24 cellular contexts compared by ENCODE assay signal in genomic region chr7:116195451-116195850, GRCh38. TPM values are rescaled to one million over a fixed set of nuclear protein-coding genes. Genes with fewer than 3 reads are reported as not detected.
DNase-seq lines count a peak whose midpoint lies in the region; ATAC-seq, FAIRE-seq and TF ChIP-seq lines count a peak whose summit lies in the region.
"Had no signal": no experiment of that assay in that cellular context is flagged by ENCODE, and none has a peak within 500 bp of the region (broad histone marks: within the 10 kb centered on the region; RNA-seq: fewer than 3 reads in every experiment).

No MANE protein-coding gene starts in this region.

- POLR2A ChIA-PET in naive thymus-derived CD4-positive, alpha-beta T cell (lab: Charles Lee), result no interaction called here

- FAIRE-seq in RCC 7860 (lab: Jason Lieb, UNC), result peak; percentile 63

- H3K9me3 Mint-ChIP-seq in naive thymus-derived CD4-positive, alpha-beta T cell, result peaks cover 0 to 4% (median 0%) of the 10 kb centered on the region in 11 donors
- no peaks in the 10 kb centered on the region for H3K9me3 Mint-ChIP-seq in activated naive CD4-positive, alpha-beta T cell treated with anti-CD3 and anti-CD28 coated beads for 36 hours
- H3K9me3 Mint-ChIP-seq: naive B cell had no signal

- H3K9me3 ChIP-seq in naive thymus-derived CD4-positive, alpha-beta T cell (ENCODE audit: control insufficient read depth in 2 of 3, low read length in 3 of 3), result no peaks in the 10 kb centered on the region
- H3K9me3 ChIP-seq: left lung, prostate gland had no signal

- DNase-seq in ELR (ENCODE audit: low read depth), result peak; percentile 35
- DNase-seq in RCC 7860 (ENCODE audit: low spot score), result peak; percentile 64
- DNase-seq in dermis blood vessel endothelial cell, result peak; percentile 48
- peak; percentile 74 for DNase-seq in kidney glomerular epithelial cell (lab: John Stamatoyannopoulos, UW)
- no peak for DNase-seq in naive thymus-derived CD4-positive, alpha-beta T cell
- DNase-seq in GM13977 (ENCODE audit: low spot score), result no peak
- no peak for DNase-seq in activated naive CD4-positive, alpha-beta T cell treated with anti-CD3 and anti-CD28 coated beads for 36 hours
- DNase-seq: activated CD8-positive, alpha-beta T cell treated with anti-CD3 and anti-CD28 coated beads, Interleukin-2, amount 10 ng/mL, durations not matched to agents 7 days and 5 days; activated effector memory CD4-positive, alpha-beta T cell treated with anti-CD3 and anti-CD28 coated beads, Interleukin-2, amount 50 U/mL, for 16 hours; activated T-cell treated with anti-CD3 and anti-CD28 coated beads for 4 hours; COR-L47; DMS79; foreskin melanocyte; KBM-7; left lung; MM.1S; naive B cell; NCI-H2081; NCI-H748 treated with DMSO at 0.1 percent for 48 hours; stimulated activated naive CD4-positive, alpha-beta T cell had no signal

- H3K4me3 Mint-ChIP-seq in naive thymus-derived CD4-positive, alpha-beta T cell, result no peak overlapping the region
- H3K4me3 Mint-ChIP-seq in activated naive CD4-positive, alpha-beta T cell treated with anti-CD3 and anti-CD28 coated beads for 36 hours, result no peak overlapping the region
- H3K4me3 Mint-ChIP-seq: activated CD8-positive, alpha-beta T cell treated with anti-CD3 and anti-CD28 coated beads, Interleukin-2, amount 10 ng/mL, durations not matched to agents 7 days and 5 days; naive B cell had no signal

- H3K27me3 Mint-ChIP-seq in naive thymus-derived CD4-positive, alpha-beta T cell, result peaks cover 0 to 43% (median 0%) of the 10 kb centered on the region in 5 donors
- no peaks in the 10 kb centered on the region for H3K27me3 Mint-ChIP-seq in activated naive CD4-positive, alpha-beta T cell treated with anti-CD3 and anti-CD28 coated beads for 36 hours (ENCODE audit: low read depth)

- no peak for TF ChIP-seq CTCF in GM13977 (IDR thresholded peaks at IDR 0.05; ENCODE audit: extremely low read depth, insufficient read depth, missing control alignments)

- H3K27me3 ChIP-seq in naive thymus-derived CD4-positive, alpha-beta T cell (ENCODE audit: control insufficient read depth in 2 of 2, insufficient read depth in 2 of 2, low read length in 2 of 2), result no peaks in the 10 kb centered on the region
- H3K27me3 ChIP-seq: BLaER1 treated with 17β-estradiol and CSF1 and Interleukin-3, amounts not matched to agents 10 nM and 100 nM; left lung had no signal

- no peak overlapping the region for H3K4me3 ChIP-seq in naive thymus-derived CD4-positive, alpha-beta T cell (ENCODE audit: low read length)
- H3K4me3 ChIP-seq: BLaER1 treated with 17β-estradiol and CSF1 and Interleukin-3, amounts not matched to agents 10 nM and 100 nM; left lung; prostate gland had no signal

- CTCF ChIA-PET in naive thymus-derived CD4-positive, alpha-beta T cell (lab: Charles Lee), result interaction anchor here (0.6 to 1.4 kb wide), 3 partner anchors 15 to 46 kb away, joined by 3 to 5 read pairs (median 4); no protein-coding TSS in a partner anchor
- CTCF ChIA-PET in activated naive CD4-positive, alpha-beta T cell treated with anti-CD3 and anti-CD28 coated beads for 36 hours (lab: Charles Lee), result interaction anchor here (0.7 to 0.9 kb wide), 2 partner anchors 15 to 395 kb away, joined by 3 read pairs; no protein-coding TSS in a partner anchor

- intact Hi-C loops in naive thymus-derived CD4-positive, alpha-beta T cell (cut with micrococcal nuclease), result loop anchor here in 1 of 2 donors (5.0 kb wide), 1 partner anchor 37 kb away; no protein-coding TSS in a partner anchor
- intact Hi-C loops in activated naive CD4-positive, alpha-beta T cell treated with anti-CD3 and anti-CD28 coated beads for 36 hours (cut with micrococcal nuclease), result no loop called here

- H3K27ac Mint-ChIP-seq in naive thymus-derived CD4-positive, alpha-beta T cell, result no peak overlapping the region
- H3K27ac Mint-ChIP-seq in activated naive CD4-positive, alpha-beta T cell treated with anti-CD3 and anti-CD28 coated beads for 36 hours, result no peak overlapping the region
- H3K27ac Mint-ChIP-seq: activated CD8-positive, alpha-beta T cell treated with anti-CD3 and anti-CD28 coated beads, Interleukin-2, amount 10 ng/mL, durations not matched to agents 7 days and 5 days; naive B cell had no signal

- H3K4me1 ChIP-seq in naive thymus-derived CD4-positive, alpha-beta T cell (ENCODE audit: control insufficient read depth in 2 of 2, insufficient read depth in 2 of 2, low read length in 2 of 2), result no peaks in the 10 kb centered on the region
- H3K4me1 ChIP-seq: left lung, prostate gland had no signal

- no peak overlapping the region for H3K27ac ChIP-seq in naive thymus-derived CD4-positive, alpha-beta T cell (ENCODE audit: low read depth, low read length)
- H3K27ac ChIP-seq: BLaER1 treated with 17β-estradiol and CSF1 and Interleukin-3, amounts not matched to agents 10 nM and 100 nM; left lung; prostate gland had no signal

- in situ Hi-C loops in GM13977 (cut with MboI; ENCODE audit: low pct_unique_long_range_greater_than_20kb, low sequenced_read_pairs, unreplicated experiment), result no loop called here

- no peaks in the 10 kb centered on the region for H3K36me3 ChIP-seq in naive thymus-derived CD4-positive, alpha-beta T cell (ENCODE audit: control insufficient read depth in 2 of 3, insufficient read depth in 3 of 3, low read length in 3 of 3)
- H3K36me3 ChIP-seq: BLaER1 treated with 17β-estradiol and CSF1 and Interleukin-3, amounts not matched to agents 10 nM and 100 nM; left lung; prostate gland had no signal

- no peaks in the 10 kb centered on the region for H3K4me1 Mint-ChIP-seq in naive thymus-derived CD4-positive, alpha-beta T cell
- H3K4me1 Mint-ChIP-seq in activated naive CD4-positive, alpha-beta T cell treated with anti-CD3 and anti-CD28 coated beads for 36 hours (ENCODE audit: low read depth), result no peaks in the 10 kb centered on the region
- H3K4me1 Mint-ChIP-seq: naive B cell had no signal

- no peaks in the 10 kb centered on the region for H3K36me3 Mint-ChIP-seq in naive thymus-derived CD4-positive, alpha-beta T cell
- H3K36me3 Mint-ChIP-seq in activated naive CD4-positive, alpha-beta T cell treated with anti-CD3 and anti-CD28 coated beads for 36 hours (ENCODE audit: low read depth), result no peaks in the 10 kb centered on the region
- H3K36me3 Mint-ChIP-seq: naive B cell had no signal

- ATAC-seq in naive thymus-derived CD4-positive, alpha-beta T cell, result no peak
- no peak for ATAC-seq in GM21526 (IDR thresholded peaks at IDR 0.05; ENCODE audit: low FRiP score, unreplicated experiment)
- ATAC-seq: activated CD8-positive, alpha-beta T cell treated with anti-CD3 and anti-CD28 coated beads, Interleukin-2, amount 10 ng/mL, durations not matched to agents 7 days and 5 days; left lung; sciatic nerve had no signal

RNA-seq across cellular contexts. Expression of gene TES, which starts 14.9 kb away (rescaled TPM):
- total RNA-seq in dermis blood vessel endothelial cell, result 106 and 116 TPM in 2 replicates
- 100 to 1,000 TPM in 4 of 5 experiments, 10 to 100 TPM in 1; 99.2 to 120 (median 114) TPM for total RNA-seq in naive thymus-derived CD4-positive, alpha-beta T cell
- 100 to 1,000 TPM; 189 to 195 TPM for polyA plus RNA-seq in naive thymus-derived CD4-positive, alpha-beta T cell
- 10 to 100 TPM; 74.0 to 76.4 TPM for total RNA-seq in activated naive CD4-positive, alpha-beta T cell treated with anti-CD3 and anti-CD28 coated beads for 36 hours

Comparison
In these comparisons a context has a peak if more than half of its experiments do, and no peak if none do; other contexts are left out.
1. DNase-seq: peak in ELR (single experiment), RCC 7860 (single experiment), dermis blood vessel endothelial cell (single experiment) and kidney glomerular epithelial cell (single experiment); none in naive thymus-derived CD4-positive, alpha-beta T cell (0 of 9), GM13977 (single experiment) and activated naive CD4-positive, alpha-beta T cell treated with anti-CD3 and anti-CD28 coated beads for 36 hours (single experiment).